10 cellular contexts compared by ENCODE assay signal in the genomic region with DNA sequence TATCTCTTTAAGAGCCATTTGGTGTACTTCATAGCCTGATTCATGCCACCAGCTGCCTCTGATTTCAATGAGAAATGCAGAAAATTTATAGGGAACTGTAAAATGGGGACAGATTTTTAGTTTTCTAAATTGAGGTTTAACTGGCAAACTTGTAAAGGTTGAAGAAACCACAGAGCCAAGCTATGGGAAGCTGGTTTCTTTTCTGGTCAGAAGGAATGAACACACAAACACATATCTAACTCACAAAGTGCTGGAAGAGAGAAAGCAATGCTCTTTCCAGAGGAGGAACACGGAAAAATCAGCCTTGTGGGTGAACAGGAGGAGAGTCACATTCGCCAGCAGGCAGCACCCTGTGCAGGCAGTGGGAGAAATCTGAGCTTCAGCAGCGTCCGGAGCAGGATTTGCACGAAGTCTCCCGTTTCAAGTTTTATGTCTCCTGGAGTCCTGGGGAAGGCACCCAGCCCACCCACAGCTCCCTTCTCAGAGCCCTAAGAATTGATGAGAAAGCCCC. TPM values are rescaled to one million over a fixed set of nuclear protein-coding genes. Genes with fewer than 3 reads are reported as not detected.
A peak's percentile ranks its signal among the peaks of the same experiment; 100 is the strongest.
DNase-seq lines count a peak whose midpoint lies in the region; ATAC-seq and TF ChIP-seq lines count a peak whose summit lies in the region.
"Had no signal": no experiment of that assay in that cellular context is flagged by ENCODE, and none has a peak within 500 bp of the region (broad histone marks: within the 10 kb centered on the region; RNA-seq: fewer than 3 reads in every experiment).

No MANE protein-coding gene starts in this region.

- H3K9me3 ChIP-seq in endodermal cell (ENCODE audit: control insufficient read depth, low read length) (no peaks in the 10 kb centered on the region), right lobe of liver (no peaks in the 10 kb centered on the region), MM.1S (replicated peaks; ENCODE audit: insufficient read depth, low read length) (no peaks in the 10 kb centered on the region)

- peaks cover 18% of the 10 kb centered on the region for H3K27me3 ChIP-seq in endodermal cell (ENCODE audit: control insufficient read depth, insufficient read depth, low read length, poor library complexity, severe bottlenecking)
- no peaks in the 10 kb centered on the region for H3K27me3 ChIP-seq in right lobe of liver
- H3K27me3 ChIP-seq in MM.1S (replicated peaks; ENCODE audit: insufficient read depth, low read length): no peaks in the 10 kb centered on the region

- H3K9ac ChIP-seq in endodermal cell (ENCODE audit: extremely low read depth, low read length, poor library complexity, severe bottlenecking) (peak overlapping the region; percentile 19), MM.1S (ENCODE audit: low read length) (no peak overlapping the region)

- TF ChIP-seq CTCF in endodermal cell (conservative IDR thresholded peaks at IDR 0.05): no peak
- TF ChIP-seq CTCF in right lobe of liver (IDR thresholded peaks at IDR 0.05): no peak
- no peak for TF ChIP-seq CTCF in MM.1S (IDR thresholded peaks at IDR 0.05; ENCODE audit: low read length)

- H3F3A ChIP-seq in MM.1S (ENCODE audit: insufficient read depth, low read length): no peaks in the 10 kb centered on the region

- no peaks in the 10 kb centered on the region for H3K9me3 Mint-ChIP-seq in endodermal cell

- no peak overlapping the region for H3K4me2 ChIP-seq in MM.1S (ENCODE audit: low read depth, low read length)

- H3K4me1 ChIP-seq in endodermal cell (ENCODE audit: control insufficient read depth, insufficient read depth, low read length): no peaks in the 10 kb centered on the region
- peaks cover 0 to 43% (median 21%) of the 10 kb centered on the region in 4 donors for H3K4me1 ChIP-seq in right lobe of liver
- H3K4me1 ChIP-seq in MM.1S (ENCODE audit: low read length): no peaks in the 10 kb centered on the region

- peaks cover 26% of the 10 kb centered on the region for H3K27me3 Mint-ChIP-seq in endodermal cell (ENCODE audit: insufficient read depth)

- no peak for TF ChIP-seq POLR2A in right lobe of liver (IDR thresholded peaks at IDR 0.05)

- peak overlapping the region; percentile 75 for H3K4me3 ChIP-seq in endodermal cell (ENCODE audit: low read length)
- H3K4me3 ChIP-seq in right lobe of liver: peak overlapping the region; percentile 53 to 69 (median 61)
- H3K4me3 ChIP-seq in MM.1S (ENCODE audit: low read length): no peak overlapping the region

- H3K27ac Mint-ChIP-seq in endodermal cell: no peak overlapping the region

- H3K27ac ChIP-seq in endodermal cell (ENCODE audit: low read depth, low read length) (peak overlapping the region; percentile 18), right lobe of liver (peak overlapping the region; percentile 91 to 98 (median 96)), MM.1S (ENCODE audit: low read length) (no peak overlapping the region)

- WGBS in endodermal cell (ENCODE audit: insufficient coverage in 1 of 2, insufficient read length in 1 of 2), 2 experiments: 8 to 12% methylated on average over 6 of the region's 6 CpGs
- WGBS in right lobe of liver (ENCODE audit: insufficient coverage, low coverage, low lambda C conversion rate, missing lambda C conversion rate): 0% methylated on average over 1 of the region's 6 CpGs

- no peak overlapping the region for H2AFZ ChIP-seq in MM.1S (ENCODE audit: low read length)

- peaks cover 17% of the 10 kb centered on the region for H3K4me1 Mint-ChIP-seq in endodermal cell

- no peaks in the 10 kb centered on the region for H3K36me3 ChIP-seq in endodermal cell (ENCODE audit: control insufficient read depth, insufficient read depth, low read length)
- H3K36me3 ChIP-seq in right lobe of liver: no peaks in the 10 kb centered on the region
- H3K36me3 ChIP-seq in MM.1S (replicated peaks; ENCODE audit: insufficient read depth, low read length): no peaks in the 10 kb centered on the region

- ATAC-seq in right lobe of liver (peak; percentile 1 to 32 (median 9)), HG03565 (IDR thresholded peaks at IDR 0.05; ENCODE audit: unreplicated experiment) (no peak)

- H3K9me2 ChIP-seq in MM.1S (replicated peaks; ENCODE audit: insufficient read depth, low read length): no peaks in the 10 kb centered on the region

- intact Hi-C loops in right lobe of liver (cut with DNase I): no loop called here

- no peaks in the 10 kb centered on the region for H4K20me1 ChIP-seq in MM.1S (ENCODE audit: insufficient read depth, low read length)

- DNase-seq in LHCN-M2 (ENCODE audit: low read depth) (peak; percentile 11), endodermal cell (no peak), right lobe of liver (no peak), superior temporal gyrus (ENCODE audit: extremely low spot score) (peak; percentile 52), MM.1S (no peak), SKM-1 treated with dmso at 0.1 percent for 144 hours (lab: John Stamatoyannopoulos, UW; ENCODE audit: unreplicated experiment) (no peak)
- DNase-seq in stimulated activated CD8-positive, alpha-beta memory T cell treated with anti-CD3 and anti-CD28 coated beads, Interleukin-4, amount 100 ng/mL, for 48 hours: no peak
- DNase-seq: activated naive CD4-positive, alpha-beta T cell treated with Interleukin-2 at 50 U/mL for 16 hours; GOT3 had no signal

- H3K36me3 Mint-ChIP-seq in endodermal cell (ENCODE audit: low read depth): no peaks in the 10 kb centered on the region

- no peaks in the 10 kb centered on the region for H3K79me2 ChIP-seq in MM.1S (ENCODE audit: low read length)

- H3K4me3 Mint-ChIP-seq in endodermal cell: peak overlapping the region; percentile 60

RNA-seq across cellular contexts. Expression of a gene that starts 0.5 kb away (rescaled TPM):
- total RNA-seq in LHCN-M2 (2014; rRNA removed): not detected in 2 replicates
- not detected for polyA plus RNA-seq in LHCN-M2 (2012)
- under 1 TPM; 0.09 to 0.57 TPM for total RNA-seq in endodermal cell
- 13.5 TPM for polyA plus RNA-seq in endodermal cell (2013, experiment 1 of 2)
- polyA plus RNA-seq in endodermal cell (2013, experiment 2 of 2): 8.5 TPM
- total RNA-seq in right lobe of liver: 100 to 1,000 TPM in 5 of 6 experiments, 10 to 100 TPM in 1; 84.6 to 146 (median 114) TPM

Comparison
In these comparisons a context has a peak if more than half of its experiments do, and no peak if none do; other contexts are left out.
1. DNase-seq: peak in LHCN-M2 (single experiment) and superior temporal gyrus (single experiment); none in endodermal cell (single experiment), right lobe of liver (0 of 3), stimulated activated CD8-positive, alpha-beta memory T cell treated with anti-CD3 and anti-CD28 coated beads, Interleukin-4, amount 100 ng/mL, for 48 hours (single experiment), MM.1S (single experiment) and SKM-1 treated with dmso at 0.1 percent for 144 hours (single experiment).
2. RNA of a gene that starts 0.5 kb away (total RNA-seq): 84.6 to 146 TPM in right lobe of liver; 0.09 to 0.57 TPM in endodermal cell and not detected in LHCN-M2; every median in the first group is over 10 times any median in the second.